Comparison of ENCODE assay signal across 25 cellular contexts in genomic region chrX:25858273-25858880, GRCh38.
DNase-seq lines count a peak whose midpoint lies in the region; ATAC-seq, FAIRE-seq and TF ChIP-seq lines count a peak whose summit lies in the region.
"Had no signal": no experiment of that assay in that cellular context is flagged by ENCODE, and none has a peak within 500 bp of the region (broad histone marks: within the 10 kb centered on the region; RNA-seq: fewer than 3 reads in every experiment).

No MANE protein-coding gene starts in this region.

- no peaks in the 10 kb centered on the region for H3K9me3 ChIP-seq in endothelial cell of umbilical vein (replicated peaks; ENCODE audit: control insufficient read depth, insufficient read depth, low read length)
- H3K9me3 ChIP-seq in WERI-Rb-1 (ENCODE audit: severe bottlenecking), result no peaks in the 10 kb centered on the region
- H3K9me3 ChIP-seq: body of pancreas had no signal

- H3K27ac ChIP-seq in endothelial cell of umbilical vein (ENCODE audit: insufficient read depth, low read depth, low read length) (peak overlapping the region; percentile 45), WERI-Rb-1 (no peak overlapping the region)
- H3K27ac ChIP-seq: body of pancreas, epithelial cell of prostate, right atrium auricular region had no signal

- H2AFZ ChIP-seq in endothelial cell of umbilical vein (ENCODE audit: low read depth, low read length), result no peak overlapping the region

- intact Hi-C loops in endothelial cell of umbilical vein (cut with micrococcal nuclease), result loop anchor here (1.0 to 10.0 kb wide), 6 partner anchors 83 to 926 kb away; no protein-coding TSS in a partner anchor

- TF ChIP-seq CTCF in AG10803 (conservative IDR thresholded peaks at IDR 0.05; ENCODE audit: low read length) (no peak; the same call in 1 of the 2 replicates), LNCaP clone FGC (IDR thresholded peaks at IDR 0.05; ENCODE audit: control insufficient read depth, extremely low read depth, insufficient read depth) (peak; percentile 50), endothelial cell of umbilical vein (IDR thresholded peaks at IDR 0.05; ENCODE audit: extremely low read depth in 1 of 2, insufficient read depth in 1 of 2, low read depth in 1 of 2, low read length in 2 of 2) (peak; percentile 13 to 16), WERI-Rb-1 (IDR thresholded peaks at IDR 0.05; ENCODE audit: low read depth, low read length) (no peak)

- peak overlapping the region; percentile 33 for H3K9ac ChIP-seq in endothelial cell of umbilical vein (replicated peaks; ENCODE audit: extremely low read depth, insufficient read depth, low read length)

- BruUV-seq in endothelial cell of umbilical vein (replicated peaks; lab: Mats Ljungman, UMichigan), result no TSS peak

- no peak for TF ChIP-seq POLR2A in endothelial cell of umbilical vein (IDR thresholded peaks at IDR 0.05; ENCODE audit: low read depth, low read length)

- dilution Hi-C loops in endothelial cell of umbilical vein (cut with MboI; ENCODE audit: extremely low pct_ligation_motif_present, low sequenced_read_pairs), result no loop called here

- ATAC-seq in HG03175 (IDR thresholded peaks at IDR 0.05; ENCODE audit: unreplicated experiment), result no peak
- ATAC-seq: body of pancreas; K562; stimulated activated naive CD8-positive, alpha-beta T cell treated with anti-CD3 and anti-CD28 coated beads, Interleukin-15, amount 100 ng/mL, for 72 hours had no signal

- H3K27me3 ChIP-seq in endothelial cell of umbilical vein (ENCODE audit: control insufficient read depth in 2 of 2, insufficient read depth in 2 of 2, low read length in 2 of 2) (no peaks in the 10 kb centered on the region), WERI-Rb-1 (ENCODE audit: insufficient read depth, low read depth, severe bottlenecking) (no peaks in the 10 kb centered on the region)
- H3K27me3 ChIP-seq: body of pancreas, right atrium auricular region had no signal

- H3K4me3 ChIP-seq in AG10803 (ENCODE audit: low read length), result no peak overlapping the region
- H3K4me3 ChIP-seq in LNCaP clone FGC (ENCODE audit: low read depth, low read length), result no peak overlapping the region
- H3K4me3 ChIP-seq in endothelial cell of umbilical vein (replicated peaks in 1 of 3; ENCODE audit: insufficient read depth in 1 of 3, low read depth in 1 of 3, low read length in 3 of 3), result no peak overlapping the region
- no peak overlapping the region for H3K4me3 ChIP-seq in WERI-Rb-1 (ENCODE audit: low read depth, low read length)
- H3K4me3 ChIP-seq: body of pancreas, K562, right atrium auricular region had no signal

- H3K4me2 ChIP-seq in endothelial cell of umbilical vein (ENCODE audit: insufficient read depth, low read length), result no peak overlapping the region

- peak; percentile 58 for FAIRE-seq in endothelial cell of umbilical vein (lab: Jason Lieb, UNC)
- FAIRE-seq: G401.6, GM18507, H54, K562 had no signal

- H3K4me1 ChIP-seq in endothelial cell of umbilical vein (ENCODE audit: control insufficient read depth, extremely low read depth, insufficient read depth, low read length), result peaks cover 5% of the 10 kb centered on the region
- H3K4me1 ChIP-seq: body of pancreas, right atrium auricular region had no signal

- DNase-seq in AG10803 (ENCODE audit: low read depth), result peak; percentile 3
- DNase-seq in LNCaP clone FGC (ENCODE audit: low read depth), result peak; percentile 56
- DNase-seq in endothelial cell of umbilical vein (ENCODE audit: low read depth, low spot score), result peak; percentile 73
- peak; percentile 50 for DNase-seq in kidney tubule cell (ENCODE audit: low spot score)
- DNase-seq in DMS79 treated with DMSO at 0.1 percent for 48 hours (lab: John Stamatoyannopoulos, UW), result no peak
- no peak for DNase-seq in activated T-cell treated with anti-CD3 and anti-CD28 coated beads for 4 hours
- DNase-seq in WERI-Rb-1, result no peak
- DNase-seq: activated B cell treated with CpG ODN at 0.5 μM for 24 hours; activated CD4-positive, alpha-beta T cell treated with anti-CD3 and anti-CD28 coated beads, Interleukin-2, amount 50 U/mL, for 4 hours; activated CD8-positive, alpha-beta memory T cell treated with anti-CD3 and anti-CD28 coated beads, Interleukin-2, amount 50 U/mL, for 4 hours; activated naive CD8-positive, alpha-beta T cell treated with anti-CD3 and anti-CD28 coated beads, Interleukin-2, amount 10 ng/mL, durations not matched to agents 7 days and 5 days; body of pancreas; left cardiac atrium; naive B cell; NCI-H1694; NCI-H526 treated with DMSO at 0.1 percent for 48 hours; stimulated activated naive CD8-positive, alpha-beta T cell treated with anti-CD3 and anti-CD28 coated beads, Interleukin-15, amount 100 ng/mL, for 72 hours; trophoblast cell had no signal

- CTCF ChIA-PET in endothelial cell of umbilical vein (lab: Charles Lee), result interaction anchor here (0.6 to 2.4 kb wide), 10 partner anchors 11 to 794 kb away, joined by 3 to 30 read pairs (median 5); no protein-coding TSS in a partner anchor

- H3K36me3 ChIP-seq in endothelial cell of umbilical vein (ENCODE audit: control insufficient read depth in 2 of 2, extremely low read depth in 1 of 2, insufficient read depth in 2 of 2, low read length in 2 of 2) (no peaks in the 10 kb centered on the region), WERI-Rb-1 (no peaks in the 10 kb centered on the region)
- H3K36me3 ChIP-seq: right atrium auricular region had no signal

- H3K9me1 ChIP-seq in endothelial cell of umbilical vein (replicated peaks; ENCODE audit: control insufficient read depth, extremely low read depth, insufficient read depth, low read length), result no peaks in the 10 kb centered on the region

- no peaks in the 10 kb centered on the region for H4K20me1 ChIP-seq in endothelial cell of umbilical vein (replicated peaks; ENCODE audit: control insufficient read depth, extremely low read depth, insufficient read depth, low read length)

- no peaks in the 10 kb centered on the region for H3K79me2 ChIP-seq in endothelial cell of umbilical vein (ENCODE audit: control insufficient read depth, insufficient read depth, low read length)

- POLR2A ChIA-PET in endothelial cell of umbilical vein (lab: Charles Lee), result no interaction called here

TF ChIP-seq in endothelial cell of umbilical vein, 7 proteins besides CTCF, POLR2A, EP300 and RAD21:
- TF ChIP-seq EZH2 (IDR thresholded peaks at IDR 0.05; ENCODE audit: borderline replicate concordance, low read depth, low read length, severe bottlenecking) (no peak), FOS (IDR thresholded peaks at IDR 0.05; ENCODE audit: borderline replicate concordance, insufficient read depth, low read length) (peak; percentile 42)

Comparison
In these comparisons a context has a peak if more than half of its experiments do, and no peak if none do; other contexts are left out.
1. DNase-seq: peak in AG10803 (single experiment), LNCaP clone FGC (single experiment), endothelial cell of umbilical vein (single experiment) and kidney tubule cell (single experiment); none in DMS79 treated with DMSO at 0.1 percent for 48 hours (single experiment), activated T-cell treated with anti-CD3 and anti-CD28 coated beads for 4 hours (single experiment) and WERI-Rb-1 (single experiment).
2. CTCF ChIP-seq: peak in LNCaP clone FGC (single experiment) and endothelial cell of umbilical vein (2 of 2); none in AG10803 (single experiment) and WERI-Rb-1 (single experiment).